ENCODE assay signal across 21 cellular contexts in the genomic region with DNA sequence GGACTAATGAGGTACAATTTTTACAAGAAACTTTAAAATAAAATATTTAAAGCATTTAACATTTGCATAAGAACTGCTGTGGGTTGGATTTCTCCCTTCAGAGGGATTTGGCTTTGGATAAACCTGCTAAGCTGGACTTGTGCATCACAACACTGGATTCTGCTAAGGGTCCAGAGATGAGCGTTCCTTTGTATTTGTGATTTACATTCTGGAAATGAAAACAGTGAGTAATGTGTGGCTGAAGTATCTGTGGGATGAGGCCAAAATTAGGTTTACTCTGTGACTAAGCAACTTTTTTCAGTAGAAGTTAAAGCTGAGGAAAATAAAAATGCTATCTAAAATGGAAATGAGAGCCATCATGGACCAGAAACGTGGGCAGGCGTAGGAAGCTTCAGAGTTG.
A peak's percentile ranks its signal among the peaks of the same experiment; 100 is the strongest.
DNase-seq lines count a peak whose midpoint lies in the region; ATAC-seq, FAIRE-seq and TF ChIP-seq lines count a peak whose summit lies in the region.
"Had no signal": no experiment of that assay in that cellular context is flagged by ENCODE, and none has a peak within 500 bp of the region (broad histone marks: within the 10 kb centered on the region; RNA-seq: fewer than 3 reads in every experiment).

No MANE protein-coding gene starts in this region.

- POLR2A ChIA-PET in HepG2 (lab: Yijun Ruan, JAX): no interaction called here
- POLR2A ChIA-PET in naive thymus-derived CD8-positive, alpha-beta T cell (lab: Charles Lee): no interaction called here

- TF ChIP-seq EP300 in HepG2 (IDR thresholded peaks at IDR 0.05; ENCODE audit: low read depth in 2 of 2, low read length in 2 of 2): peak in 1 of 2 experiments; percentile 46; a peak in 1 of 4 replicates
- TF ChIP-seq EP300 in HepG2 (CRISPR knock-in tag; IDR thresholded peaks at IDR 0.05; ENCODE audit: borderline replicate concordance): no peak

- H3K36me3 ChIP-seq in mammary epithelial cell (ENCODE audit: insufficient read depth, low read length): no peaks in the 10 kb centered on the region
- no peaks in the 10 kb centered on the region for H3K36me3 ChIP-seq in HepG2 (replicated peaks in 1 of 2; ENCODE audit: control insufficient read depth in 1 of 2, insufficient read depth in 2 of 2, low read length in 2 of 2)
- no peaks in the 10 kb centered on the region for H3K36me3 ChIP-seq in right atrium auricular region
- H3K36me3 ChIP-seq: BLaER1 treated with 17β-estradiol and CSF1 and Interleukin-3, amounts not matched to agents 10 nM and 100 nM; gastroesophageal sphincter; tibial nerve had no signal

- H3K27ac ChIP-seq in mammary epithelial cell (ENCODE audit: insufficient read depth, low read depth, low read length): no peak overlapping the region
- H3K27ac ChIP-seq in HepG2 (ENCODE audit: extremely low read length, insufficient read depth, low read length): no peak overlapping the region
- no peak overlapping the region for H3K27ac ChIP-seq in right atrium auricular region
- H3K27ac ChIP-seq: BLaER1 treated with 17β-estradiol and CSF1 and Interleukin-3, amounts not matched to agents 10 nM and 100 nM; gastroesophageal sphincter; RWPE1; tibial nerve had no signal

- H3K4me1 ChIP-seq in mammary epithelial cell (ENCODE audit: insufficient read depth, low read length): no peaks in the 10 kb centered on the region
- H3K4me1 ChIP-seq in HepG2 (ENCODE audit: insufficient read depth, low read length): peaks cover 29% of the 10 kb centered on the region
- no peaks in the 10 kb centered on the region for H3K4me1 ChIP-seq in right atrium auricular region
- H3K4me1 ChIP-seq: gastroesophageal sphincter, tibial nerve had no signal

- 29% methylated on average over 3 of the region's 3 CpGs for WGBS in mammary epithelial cell (ENCODE audit: low coverage, missing lambda C conversion rate)
- WGBS in HepG2 (ENCODE audit: low lambda C conversion rate): 49% methylated on average over 3 of the region's 3 CpGs

- H3K79me2 ChIP-seq in mammary epithelial cell (ENCODE audit: insufficient read depth, low read length) (no peaks in the 10 kb centered on the region), HepG2 (ENCODE audit: insufficient read depth, low read length) (no peaks in the 10 kb centered on the region)

- TF ChIP-seq RAD21 in HepG2 (CRISPR knock-in tag; IDR thresholded peaks at IDR 0.05): no peak

- no peak overlapping the region for H3K9ac ChIP-seq in mammary epithelial cell (ENCODE audit: insufficient read depth, low read length)
- H3K9ac ChIP-seq in HepG2 (ENCODE audit: insufficient read depth, low read depth, low read length): no peak overlapping the region
- H3K9ac ChIP-seq: BLaER1 treated with 17β-estradiol and CSF1 and Interleukin-3, amounts not matched to agents 10 nM and 100 nM had no signal

- TF ChIP-seq CTCF in mammary epithelial cell (conservative IDR thresholded peaks at IDR 0.05 in 1 of 2, IDR thresholded peaks at IDR 0.05 in 1 of 2; ENCODE audit: extremely low read depth in 1 of 2, insufficient read depth in 1 of 2, low read depth in 1 of 2, low read length in 2 of 2) (no peak), HepG2 (CRISPR knock-in tag; IDR thresholded peaks at IDR 0.05) (no peak), right atrium auricular region (IDR thresholded peaks at IDR 0.05) (no peak)

- TF ChIP-seq POLR2A in HepG2 (IDR thresholded peaks at IDR 0.05; ENCODE audit: insufficient read depth in 1 of 2, low read depth in 2 of 2, low read length in 2 of 2): no peak

- H3K4me3 Mint-ChIP-seq in naive thymus-derived CD8-positive, alpha-beta T cell: no peak overlapping the region
- H3K4me3 Mint-ChIP-seq: activated naive CD8-positive, alpha-beta T cell treated with anti-CD3 and anti-CD28 coated beads, Interleukin-2, amount 10 ng/mL, durations not matched to agents 7 days and 5 days; dendritic cell treated with granulocyte-macrophage colony-stimulating factor and Interleukin-4, amounts not matched to agents 40 ng/mL and 50 ng/mL, for 4 days; immature natural killer cell had no signal

- H3K27ac Mint-ChIP-seq in naive thymus-derived CD8-positive, alpha-beta T cell: no peak overlapping the region
- H3K27ac Mint-ChIP-seq: activated naive CD8-positive, alpha-beta T cell treated with anti-CD3 and anti-CD28 coated beads, Interleukin-2, amount 10 ng/mL, durations not matched to agents 7 days and 5 days; dendritic cell treated with granulocyte-macrophage colony-stimulating factor and Interleukin-4, amounts not matched to agents 40 ng/mL and 50 ng/mL, for 4 days; immature natural killer cell had no signal

- H4K20me1 ChIP-seq in mammary epithelial cell (ENCODE audit: insufficient read depth, low read length) (no peaks in the 10 kb centered on the region), HepG2 (ENCODE audit: insufficient read depth, low read length) (no peaks in the 10 kb centered on the region)
- H4K20me1 ChIP-seq: BLaER1 treated with 17β-estradiol and CSF1 and Interleukin-3, amounts not matched to agents 10 nM and 100 nM had no signal

- H3K4me3 ChIP-seq in mammary epithelial cell (replicated peaks in 1 of 3; ENCODE audit: insufficient read depth in 1 of 3, low read depth in 2 of 3, low read length in 3 of 3): no peak overlapping the region
- no peak overlapping the region for H3K4me3 ChIP-seq in HepG2 (replicated peaks in 1 of 3; ENCODE audit: insufficient read depth in 1 of 3, low read depth in 2 of 3, low read length in 3 of 3)
- no peak overlapping the region for H3K4me3 ChIP-seq in right atrium auricular region
- H3K4me3 ChIP-seq: BLaER1 treated with 17β-estradiol and CSF1 and Interleukin-3, amounts not matched to agents 10 nM and 100 nM; gastroesophageal sphincter; tibial nerve had no signal

- FAIRE-seq in HTR-8/SVneo (lab: Jason Lieb, UNC) (no peak), HepG2 (lab: Jason Lieb, UNC) (no peak)

- H3K36me3 Mint-ChIP-seq in naive thymus-derived CD8-positive, alpha-beta T cell: no peaks in the 10 kb centered on the region
- H3K36me3 Mint-ChIP-seq: activated naive CD8-positive, alpha-beta T cell treated with anti-CD3 and anti-CD28 coated beads, Interleukin-2, amount 10 ng/mL, durations not matched to agents 7 days and 5 days; immature natural killer cell had no signal

- H3K27me3 Mint-ChIP-seq in naive thymus-derived CD8-positive, alpha-beta T cell: peaks cover 3 to 31% (median 8%) of the 10 kb centered on the region in 5 donors
- H3K27me3 Mint-ChIP-seq: dendritic cell treated with granulocyte-macrophage colony-stimulating factor and Interleukin-4, amounts not matched to agents 40 ng/mL and 50 ng/mL, for 4 days had no signal

- CTCF ChIA-PET in mammary epithelial cell (lab: Charles Lee; ENCODE audit: low non-redundant PET) (no interaction called here), HepG2 (lab: Yijun Ruan, JAX; ENCODE audit: low intra/inter-chr PET ratio, low total read pairs) (no interaction called here)

- no peak overlapping the region for H2AFZ ChIP-seq in mammary epithelial cell (ENCODE audit: low read depth, low read length)
- H2AFZ ChIP-seq in HepG2 (ENCODE audit: low read length): no peak overlapping the region

- no TSS peak for BruUV-seq in mammary epithelial cell (replicated peaks; lab: Mats Ljungman, UMichigan)
- BruUV-seq in HepG2 (replicated peaks; lab: Mats Ljungman, UMichigan): no TSS peak

- no peaks in the 10 kb centered on the region for H3K4me1 Mint-ChIP-seq in naive thymus-derived CD8-positive, alpha-beta T cell
- H3K4me1 Mint-ChIP-seq: activated naive CD8-positive, alpha-beta T cell treated with anti-CD3 and anti-CD28 coated beads, Interleukin-2, amount 10 ng/mL, durations not matched to agents 7 days and 5 days; immature natural killer cell had no signal

- H3K4me2 ChIP-seq in mammary epithelial cell (ENCODE audit: insufficient read depth, low read depth, low read length): no peak overlapping the region
- H3K4me2 ChIP-seq in HepG2 (ENCODE audit: low read depth, low read length): no peak overlapping the region; the same call in 1 of the 2 replicates

- ATAC-seq in HepG2: peak; percentile 33; the same call in 1 of the 3 replicates
- no peak for ATAC-seq in naive thymus-derived CD8-positive, alpha-beta T cell
- ATAC-seq: activated CD4-positive, CD25-positive, alpha-beta regulatory T cell treated with anti-CD3 and anti-CD28 coated beads, Interleukin-2, amount 50 U/mL, for 24 hours; gastroesophageal sphincter had no signal

- in situ Hi-C loops in mammary epithelial cell (cut with MboI; ENCODE audit: low sequenced_read_pairs in 2 of 2) (no loop called here), HepG2 (cut with HindIII; ENCODE audit: extremely low pct_ligation_motif_present, low pct_unique_long_range_greater_than_20kb) (no loop called here)

- intact Hi-C loops in mammary epithelial cell (cut with micrococcal nuclease): no loop called here
- intact Hi-C loops in HepG2 (cut with micrococcal nuclease; ENCODE audit: unreplicated experiment): no loop called here

- H3K9me3 Mint-ChIP-seq in naive thymus-derived CD8-positive, alpha-beta T cell: peaks cover 0 to 3% (median 0%) of the 10 kb centered on the region in 9 donors
- H3K9me3 Mint-ChIP-seq: activated naive CD8-positive, alpha-beta T cell treated with anti-CD3 and anti-CD28 coated beads, Interleukin-2, amount 10 ng/mL, durations not matched to agents 7 days and 5 days had no signal

- no peaks in the 10 kb centered on the region for H3K27me3 ChIP-seq in mammary epithelial cell (ENCODE audit: insufficient read depth, low read length)
- H3K27me3 ChIP-seq in HepG2 (ENCODE audit: control insufficient read depth in 1 of 2, insufficient read depth in 2 of 2, low read length in 2 of 2): no peaks in the 10 kb centered on the region
- H3K27me3 ChIP-seq in right atrium auricular region: no peaks in the 10 kb centered on the region
- H3K27me3 ChIP-seq: BLaER1 treated with 17β-estradiol and CSF1 and Interleukin-3, amounts not matched to agents 10 nM and 100 nM; gastroesophageal sphincter; tibial nerve had no signal

- DNase-seq in AG20443 (ENCODE audit: low spot score): peak; percentile 47
- peak; percentile 2 for DNase-seq in HTR-8/SVneo (ENCODE audit: insufficient read length, low spot score)
- DNase-seq in mammary epithelial cell: peak; percentile 6
- DNase-seq in HepG2 (ENCODE audit: low spot score): peak; percentile 26
- no peak for DNase-seq in activated effector memory CD4-positive, alpha-beta T cell treated with anti-CD3 and anti-CD28 coated beads, Interleukin-2, amount 50 U/mL, for 16 hours
- DNase-seq in globus pallidus (ENCODE audit: low spot score): no peak
- no peak for DNase-seq in naive thymus-derived CD8-positive, alpha-beta T cell
- DNase-seq in right atrium auricular region (ENCODE audit: low spot score): no peak
- DNase-seq: activated CD8-positive, alpha-beta memory T cell treated with anti-CD3 and anti-CD28 coated beads, Interleukin-2, amount 50 U/mL, for 48 hours; activated naive CD8-positive, alpha-beta T cell treated with anti-CD3 and anti-CD28 coated beads, Interleukin-2, amount 10 ng/mL, durations not matched to agents 7 days and 5 days; DND-41; immature natural killer cell; NCI-H1417; NCI-H345; T-helper 1 cell had no signal

- dilution Hi-C loops in mammary epithelial cell (cut with HindIII; ENCODE audit: low sequenced_read_pairs): no loop called here

- no peaks in the 10 kb centered on the region for H3K9me3 ChIP-seq in mammary epithelial cell (replicated peaks; ENCODE audit: insufficient read depth, low read length)
- H3K9me3 ChIP-seq in HepG2 (ENCODE audit: low read length): no peaks in the 10 kb centered on the region
- no peaks in the 10 kb centered on the region for H3K9me3 ChIP-seq in right atrium auricular region
- H3K9me3 ChIP-seq: BLaER1 treated with 17β-estradiol and CSF1 and Interleukin-3, amounts not matched to agents 10 nM and 100 nM; gastroesophageal sphincter; tibial nerve had no signal

Comparison
In these comparisons a context has a peak if more than half of its experiments do, and no peak if none do; other contexts are left out.
1. DNase-seq: peak in AG20443 (single experiment), HTR-8/SVneo (single experiment), mammary epithelial cell (single experiment) and HepG2 (single experiment); none in activated effector memory CD4-positive, alpha-beta T cell treated with anti-CD3 and anti-CD28 coated beads, Interleukin-2, amount 50 U/mL, for 16 hours (single experiment), globus pallidus (single experiment), naive thymus-derived CD8-positive, alpha-beta T cell (0 of 10) and right atrium auricular region (single experiment).